ENCODE assay signal across 8 cellular contexts in the genomic region with DNA sequence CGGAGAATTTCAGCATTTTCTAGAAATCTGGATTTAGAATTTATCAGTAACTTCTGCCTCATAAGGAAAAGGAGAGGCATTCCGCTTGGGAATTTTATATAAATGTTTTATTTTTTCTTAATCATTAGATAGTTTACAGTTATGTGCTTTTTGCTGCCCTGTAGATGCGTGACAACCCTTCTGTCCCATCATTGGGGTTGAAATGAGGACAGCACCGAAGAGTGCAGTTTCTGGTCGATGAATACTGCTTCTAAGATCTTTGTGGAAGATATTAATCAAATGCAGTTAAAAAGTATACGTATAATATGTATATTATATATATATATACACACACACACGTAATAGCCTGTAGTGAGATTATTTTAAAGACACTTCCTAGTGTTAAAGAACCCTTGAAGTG. TPM values are rescaled to one million over a fixed set of nuclear protein-coding genes. Genes with fewer than 3 reads are reported as not detected.
A peak's percentile ranks its signal among the peaks of the same experiment; 100 is the strongest.
DNase-seq lines count a peak whose midpoint lies in the region; ATAC-seq, FAIRE-seq and TF ChIP-seq lines count a peak whose summit lies in the region.

No MANE protein-coding gene starts in this region.

- TF ChIP-seq CTCF in left ventricle myocardium inferior (IDR thresholded peaks at IDR 0.05; ENCODE audit: borderline replicate concordance), result no peak
- TF ChIP-seq CTCF in liver (IDR thresholded peaks at IDR 0.05; ENCODE audit: low read depth, low read length, missing input control), result no peak
- TF ChIP-seq CTCF in type B pancreatic cell (conservative IDR thresholded peaks at IDR 0.05), result no peak
- no peak for TF ChIP-seq CTCF in GM10266 (IDR thresholded peaks at IDR 0.05; ENCODE audit: control insufficient read depth, insufficient read depth, low read depth, missing control alignments)

- no peak for ATAC-seq in GM21529 (IDR thresholded peaks at IDR 0.05; ENCODE audit: unreplicated experiment)

- H3K4me3 ChIP-seq in left ventricle myocardium inferior, result peak overlapping the region; percentile 95
- peak overlapping the region in 2 of 3 donors; percentile 90 for H3K4me3 ChIP-seq in liver (ENCODE audit: low read depth in 1 of 3, low read length in 3 of 3)

- no peaks in the 10 kb centered on the region for H3K9me3 Mint-ChIP-seq in activated naive CD8-positive, alpha-beta T cell (ENCODE audit: low read depth)
- H3K9me3 Mint-ChIP-seq in type B pancreatic cell, result no peaks in the 10 kb centered on the region

- H3K4me1 ChIP-seq in left ventricle myocardium inferior (peaks cover 74% of the 10 kb centered on the region), liver (ENCODE audit: control insufficient read depth in 4 of 4, insufficient read depth in 4 of 4, low read length in 3 of 4) (peaks cover 0 to 39% (median 24%) of the 10 kb centered on the region in 4 donors)

- peak overlapping the region; percentile 97 for H3K4me3 Mint-ChIP-seq in activated naive CD8-positive, alpha-beta T cell
- peak overlapping the region; percentile 99 for H3K4me3 Mint-ChIP-seq in type B pancreatic cell

- H3K27me3 Mint-ChIP-seq in activated naive CD8-positive, alpha-beta T cell, result no peaks in the 10 kb centered on the region
- peaks cover 3% of the 10 kb centered on the region for H3K27me3 Mint-ChIP-seq in type B pancreatic cell

- 49% methylated on average over 7 of the region's 7 CpGs for WGBS in liver

- intact Hi-C loops in left ventricle myocardium inferior (cut with micrococcal nuclease) (no loop called here), cardiac septum (cut with DNase I) (loop anchor here (5.0 to 10.0 kb wide), 4 partner anchors 240 to 540 kb away; partner anchors contain the start of gene STIM2)

- no peak for DNase-seq in left ventricle myocardium inferior
- DNase-seq in cardiac septum (ENCODE audit: low spot score), result no peak
- no peak for DNase-seq in type B pancreatic cell (ENCODE audit: extremely low spot score, unreplicated experiment)
- no peak for DNase-seq in GM10266 (ENCODE audit: extremely low spot score)
- DNase-seq in RCC 7860 (ENCODE audit: low spot score), result no peak

- H3K27ac ChIP-seq in left ventricle myocardium inferior (replicated peaks) (peak overlapping the region; percentile 97), liver (ENCODE audit: low read depth in 1 of 2, low read length in 2 of 2) (no peak overlapping the region)

- H3K27me3 ChIP-seq in left ventricle myocardium inferior (ENCODE audit: low read depth) (no peaks in the 10 kb centered on the region), liver (ENCODE audit: control insufficient read depth in 4 of 4, insufficient read depth in 4 of 4, low read length in 3 of 4) (no peaks in the 10 kb centered on the region)

- no peak for TF ChIP-seq RAD21 in liver (IDR thresholded peaks at IDR 0.05)

- H3K36me3 ChIP-seq in left ventricle myocardium inferior (no peaks in the 10 kb centered on the region), liver (ENCODE audit: control insufficient read depth in 4 of 4, insufficient read depth in 3 of 4, low read depth in 1 of 4, low read length in 3 of 4) (no peaks in the 10 kb centered on the region)

- FAIRE-seq in RCC 7860 (lab: Jason Lieb, UNC), result no peak

- H3K27ac Mint-ChIP-seq in activated naive CD8-positive, alpha-beta T cell, result peak overlapping the region; percentile 96
- H3K27ac Mint-ChIP-seq in type B pancreatic cell, result peak overlapping the region; percentile 99

- H3K9me3 ChIP-seq in left ventricle myocardium inferior (replicated peaks) (peaks cover 6% of the 10 kb centered on the region), liver (ENCODE audit: control insufficient read depth in 4 of 4, low read length in 3 of 4) (no peaks in the 10 kb centered on the region)

- peaks cover 45% of the 10 kb centered on the region for H3K4me1 Mint-ChIP-seq in activated naive CD8-positive, alpha-beta T cell (ENCODE audit: low read depth)
- H3K4me1 Mint-ChIP-seq in type B pancreatic cell (ENCODE audit: unreplicated experiment), result peaks cover 29% of the 10 kb centered on the region

- H3K36me3 Mint-ChIP-seq in activated naive CD8-positive, alpha-beta T cell, result peaks cover 5% of the 10 kb centered on the region
- no peaks in the 10 kb centered on the region for H3K36me3 Mint-ChIP-seq in type B pancreatic cell

- peak overlapping the region in 1 of 2 donors; percentile 81 for H3K9ac ChIP-seq in liver (ENCODE audit: low read depth in 1 of 2, low read length in 2 of 2)

TF ChIP-seq in liver, 16 proteins besides CTCF, POLR2A, EP300 and RAD21:
- TF ChIP-seq FOXA1 (IDR thresholded peaks at IDR 0.05) (no peak), HNF4A (conservative IDR thresholded peaks at IDR 0.05) (no peak), TAF1 (conservative IDR thresholded peaks at IDR 0.05) (no peak), ZBTB33 (IDR thresholded peaks at IDR 0.05) (no peak), HNF4G (IDR thresholded peaks at IDR 0.05) (no peak)
- TF ChIP-seq, protein P1, sequence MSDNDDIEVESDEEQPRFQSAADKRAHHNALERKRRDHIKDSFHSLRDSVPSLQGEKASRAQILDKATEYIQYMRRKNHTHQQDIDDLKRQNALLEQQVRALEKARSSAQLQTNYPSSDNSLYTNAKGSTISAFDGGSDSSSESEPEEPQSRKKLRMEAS (IDR thresholded peaks at IDR 0.05), result no peak

RNA-seq across cellular contexts. Expression of gene RBPJ, which starts 1.5 kb away (rescaled TPM):
- total RNA-seq in left ventricle myocardium inferior (36.5 TPM), cardiac septum (38.2 TPM), liver (10 to 100 TPM; 19.4 to 26.4 TPM), type B pancreatic cell (ENCODE audit: low replicate concordance) (61.5 and 95.4 TPM in 2 replicates)
- 10 to 100 TPM in 1 of 2 donors, 1 to 10 TPM in 1; 8.0 to 32.2 TPM for polyA plus RNA-seq in liver
